In genomic region chr5:148659641-148660345, GRCh38 we compare ENCODE assay signal across 35 cellular contexts. TPM values are rescaled to one million over a fixed set of nuclear protein-coding genes. Genes with fewer than 3 reads are reported as not detected.
"Had no signal": no experiment of that assay in that cellular context is flagged by ENCODE, and none has a peak within 500 bp of the region (broad histone marks: within the 10 kb centered on the region; RNA-seq: fewer than 3 reads in every experiment).

No MANE protein-coding gene starts in this region.

- H3K36me3 ChIP-seq: ascending aorta, esophagus squamous epithelium, heart right ventricle, left ventricle myocardium inferior, ovary, upper lobe of left lung, vagina, WERI-Rb-1 had no signal

- DNase-seq: activated CD4-positive, alpha-beta memory T cell treated with anti-CD3 and anti-CD28 coated beads for 36 hours; activated CD4-positive, alpha-beta T cell treated with anti-CD3 and anti-CD28 coated beads for 48 hours; activated CD8-positive, alpha-beta memory T cell treated with anti-CD3 and anti-CD28 coated beads, Interleukin-2, amount 50 U/mL, for 4 hours; activated gamma-delta T cell; activated naive CD4-positive, alpha-beta T cell treated with anti-CD3 and anti-CD28 coated beads, Interleukin-2, amount 10 ng/mL, durations not matched to agents 7 days and 5 days; activated naive CD8-positive, alpha-beta T cell treated with anti-CD3 and anti-CD28 coated beads, Interleukin-2, amount 10 ng/mL, durations not matched to agents 7 days and 5 days; activated T-cell treated with anti-CD3 and anti-CD28 coated beads, Interleukin-2, amount 50 U/mL, for 1 hour; caudate nucleus; esophagus squamous epithelium; foreskin melanocyte; heart right ventricle; kidney glomerular epithelial cell; left ventricle myocardium inferior; naive B cell; nephron progenitor cell; ovary; stimulated activated CD4-positive, alpha-beta T cell treated with anti-CD3 and anti-CD28 coated beads, Interleukin-1b, Interleukin-23, amount 100 ng/mL, for 48 hours; stimulated activated CD4-positive, alpha-beta T cell treated with anti-CD3 and anti-CD28 coated beads, Interleukin-4, amount 100 ng/mL, for 4 hours; stimulated activated CD8-positive, alpha-beta memory T cell treated with anti-CD3 and anti-CD28 coated beads, Interleukin-4, amount 100 ng/mL, for 48 hours; stimulated activated naive CD8-positive, alpha-beta T cell treated with anti-CD3 and anti-CD28 coated beads, Interleukin-15, amount 100 ng/mL, for 72 hours; substantia nigra; T-helper 17 cell; T1000; upper lobe of left lung; WERI-Rb-1 had no signal

- ATAC-seq: activated CD4-positive, CD25-positive, alpha-beta regulatory T cell treated with anti-CD3 and anti-CD28 coated beads, Interleukin-2, amount 50 U/mL, for 24 hours; heart right ventricle; stimulated activated memory B cell treated with anti-CD40 and anti-IgM and Interleukin-4, amounts not matched to agents 10 μg/mL and 1 μg/mL and 100 μg/mL, for 72 hours; stimulated activated naive CD8-positive, alpha-beta T cell treated with anti-CD3 and anti-CD28 coated beads, Interleukin-15, amount 100 ng/mL, for 72 hours; T-helper 17 cell had no signal

- H3K9me3 ChIP-seq: ascending aorta, esophagus squamous epithelium, heart right ventricle, left ventricle myocardium inferior, ovary, upper lobe of left lung, vagina had no signal

- H3K27me3 ChIP-seq: ascending aorta, ovary, upper lobe of left lung, vagina had no signal

- H3K4me2 ChIP-seq: smooth muscle cell had no signal

- H3K4me1 ChIP-seq: ascending aorta, esophagus squamous epithelium, upper lobe of left lung, vagina had no signal

- H3K27ac ChIP-seq: ascending aorta, esophagus squamous epithelium, heart right ventricle, left ventricle myocardium inferior, ovary, upper lobe of left lung, vagina, WERI-Rb-1 had no signal

- H3K4me3 ChIP-seq: ascending aorta, esophagus squamous epithelium, heart right ventricle, left ventricle myocardium inferior, ovary, smooth muscle cell, upper lobe of left lung, vagina had no signal

RNA-seq across cellular contexts. Expression of gene HTR4, which starts 5.5 kb away (rescaled TPM):
- total RNA-seq: activated CD4-positive, alpha-beta memory T cell treated with anti-CD3 and anti-CD28 coated beads for 36 hours; activated CD8-positive, alpha-beta memory T cell treated with anti-CD3 and anti-CD28 coated beads for 36 hours; activated naive CD8-positive, alpha-beta T cell treated with anti-CD3 and anti-CD28 coated beads, Interleukin-2, amount 10 ng/mL, durations not matched to agents 7 days and 5 days; glomerular endothelial cell; lung microvascular endothelial cell; progenitor cell of endocrine pancreas; renal cortical epithelial cell; T-helper 17 cell had no signal
- polyA plus RNA-seq: smooth muscle cell had no signal
